Comparison of ENCODE assay signal across 8 cellular contexts in the genomic region with DNA sequence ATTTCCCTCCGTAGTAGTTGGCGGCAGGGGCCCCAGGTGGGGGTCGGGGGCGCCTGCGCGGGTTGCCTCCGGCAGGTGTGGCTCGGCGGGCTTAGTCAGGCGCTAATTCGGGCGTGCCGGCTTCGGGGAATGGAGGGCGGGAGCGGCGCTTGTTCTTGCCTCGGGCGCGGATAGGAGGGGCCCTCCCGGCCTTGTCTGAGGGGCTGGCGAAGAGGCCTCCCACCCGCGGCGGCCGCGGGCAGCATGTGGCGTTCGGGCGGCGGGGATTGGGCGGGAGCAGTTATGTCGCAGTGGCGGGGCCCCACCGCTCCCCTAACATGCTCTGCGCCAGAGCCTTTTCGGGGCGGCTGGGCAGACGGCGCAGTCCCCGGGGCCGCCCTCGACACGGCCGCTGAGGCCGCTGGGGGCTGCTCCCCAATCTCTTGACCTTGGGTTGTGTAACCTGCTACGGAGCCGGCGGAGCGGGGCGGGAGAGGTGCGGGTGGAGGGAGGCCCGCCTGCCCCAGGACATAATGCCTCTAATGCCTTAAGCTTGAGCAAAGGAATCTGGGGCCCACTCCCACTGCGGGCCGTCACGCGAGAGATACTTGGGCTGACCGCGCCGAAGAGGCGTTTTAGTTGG.
A peak's percentile ranks its signal among the peaks of the same experiment; 100 is the strongest.
DNase-seq lines count a peak whose midpoint lies in the region; TF ChIP-seq lines count a peak whose summit lies in the region.

No MANE protein-coding gene starts in this region.

- H3K4me1 ChIP-seq in muscle layer of duodenum (ENCODE audit: control insufficient read depth in 1 of 2, insufficient read depth in 2 of 2, low read length in 2 of 2), result peaks cover 24 to 38% of the 10 kb centered on the region in 2 donors

- no peaks in the 10 kb centered on the region for H3K27me3 ChIP-seq in muscle layer of duodenum (ENCODE audit: low read depth, low read length)

- H3K27ac ChIP-seq in epithelial cell of prostate, result peak overlapping the region; percentile 83
- peak overlapping the region; percentile 95 for H3K27ac ChIP-seq in muscle layer of duodenum (ENCODE audit: low read length)

- peak; percentile 62 for DNase-seq in D341Med (ENCODE audit: low spot score)
- DNase-seq in HFF-Myc (ENCODE audit: extremely low read depth, low read depth), result no peak
- DNase-seq in NCI-H345 treated with DMSO at 0.1 percent for 48 hours (lab: John Stamatoyannopoulos, UW; ENCODE audit: unreplicated experiment), result peak; percentile 22
- DNase-seq in activated T-cell treated with anti-CD3 and anti-CD28 coated beads for 24 hours (ENCODE audit: low read depth), result peak; percentile 55
- no peak for DNase-seq in epithelial cell of prostate (ENCODE audit: low read depth, low spot score)
- DNase-seq in stimulated activated CD8-positive, alpha-beta memory T cell treated with anti-CD3 and anti-CD28 coated beads, Interleukin-7, amount 100 ng/mL, for 1 hour (ENCODE audit: low read depth in 2 of 2), result peak; percentile 46 to 48
- DNase-seq in NCI-H524 (lab: John Stamatoyannopoulos, UW), result no peak

- H3K9me3 ChIP-seq in muscle layer of duodenum (ENCODE audit: control insufficient read depth in 1 of 2, low read length in 2 of 2), result no peaks in the 10 kb centered on the region

- H3K4me3 ChIP-seq in HFF-Myc (replicated peaks; ENCODE audit: low read depth, low read length), result peak overlapping the region; percentile 79
- H3K4me3 ChIP-seq in muscle layer of duodenum (ENCODE audit: low read depth in 1 of 2, low read length in 2 of 2), result peak overlapping the region; percentile 90 to 96

- TF ChIP-seq CTCF in HFF-Myc (IDR thresholded peaks at IDR 0.05; ENCODE audit: low read depth, low read length, missing control alignments), result no peak

- H3K36me3 ChIP-seq in muscle layer of duodenum (ENCODE audit: control insufficient read depth in 1 of 2, insufficient read depth in 2 of 2, low read length in 2 of 2), result peaks cover 0 to 4% of the 10 kb centered on the region in 2 donors

Comparison
In these comparisons a context has a peak if more than half of its experiments do, and no peak if none do; other contexts are left out.
1. DNase-seq: peak in D341Med (single experiment), NCI-H345 treated with DMSO at 0.1 percent for 48 hours (single experiment), activated T-cell treated with anti-CD3 and anti-CD28 coated beads for 24 hours (single experiment) and stimulated activated CD8-positive, alpha-beta memory T cell treated with anti-CD3 and anti-CD28 coated beads, Interleukin-7, amount 100 ng/mL, for 1 hour (2 of 2); none in HFF-Myc (single experiment), epithelial cell of prostate (single experiment) and NCI-H524 (0 of 2).